Comparison of ENCODE assay signal across 8 cellular contexts in the genomic region with DNA sequence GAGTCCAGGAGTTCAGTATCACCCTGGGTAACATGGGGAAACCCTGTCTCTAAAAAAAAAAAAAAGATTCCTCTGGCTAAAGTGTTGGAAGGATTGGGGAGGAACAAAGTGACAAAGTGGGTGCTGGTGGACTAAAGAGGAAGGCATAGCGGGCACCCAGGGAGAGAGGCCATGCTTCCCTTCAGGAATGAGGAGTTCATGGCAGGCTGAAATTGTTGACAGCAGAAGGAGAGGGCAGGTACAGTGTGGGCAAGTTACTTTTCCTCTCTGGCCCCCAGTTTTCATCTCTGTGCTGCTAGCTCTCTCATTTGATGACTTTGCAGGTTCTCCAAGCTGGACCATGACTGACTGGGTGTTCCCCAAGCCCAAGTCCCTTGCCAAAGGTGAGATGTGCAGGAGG. TPM values are rescaled to one million over a fixed set of nuclear protein-coding genes. Genes with fewer than 3 reads are reported as not detected.
"Had no signal": no experiment of that assay in that cellular context is flagged by ENCODE, and none has a peak within 500 bp of the region (broad histone marks: within the 10 kb centered on the region; RNA-seq: fewer than 3 reads in every experiment).

No MANE protein-coding gene starts in this region.

- H3K4me3 Mint-ChIP-seq: HFFc6, IgD-negative memory B cell had no signal

- H3K36me3 Mint-ChIP-seq: IgD-negative memory B cell had no signal

- DNase-seq: GM23248, H7, HFFc6 had no signal

- H3K4me3 ChIP-seq: GM23248, HAP-1 had no signal

- H3K9me3 ChIP-seq: HAP-1 had no signal

- H3K4me1 Mint-ChIP-seq: IgD-negative memory B cell had no signal

- H2AFZ ChIP-seq: GM23248 had no signal

- H3K27ac Mint-ChIP-seq: HFFc6, IgD-negative memory B cell had no signal

- H3K9ac ChIP-seq: GM23248 had no signal

- H3K4me1 ChIP-seq: HAP-1 had no signal

- H3K36me3 ChIP-seq: HAP-1 had no signal

- ATAC-seq: HCT116, HepG2 had no signal

- H3K27ac ChIP-seq: GM23248, HL-60 had no signal

RNA-seq across cellular contexts. Expression of gene SYT13, which starts 4.4 kb away (rescaled TPM):
- total RNA-seq: GM23248, HFFc6 had no signal
- polyA plus RNA-seq: GM23248, IgD-negative memory B cell had no signal
